In genomic region chr2:178177066-178177679, GRCh38 we compare ENCODE assay signal across 1 cellular context.
TF ChIP-seq lines count a peak whose summit lies in the region.

No MANE protein-coding gene starts in this region.

TF ChIP-seq in A549, 52 proteins besides CTCF, POLR2A, EP300 and RAD21 (continued from another document):
- TF ChIP-seq REST (IDR thresholded peaks at IDR 0.05) (no peak), BCL3 (IDR thresholded peaks at IDR 0.05) (no peak), MAZ (IDR thresholded peaks at IDR 0.05; ENCODE audit: borderline replicate concordance, low read depth, low read length) (no peak), ZSCAN20 (CRISPR knock-in tag; IDR thresholded peaks at IDR 0.05) (no peak), KDM5A (IDR thresholded peaks at IDR 0.05) (no peak), HOXB13 (CRISPR knock-in tag; IDR thresholded peaks at IDR 0.05; ENCODE audit: low read depth) (no peak), FOSL2 (IDR thresholded peaks at IDR 0.05) (no peak), FOSL2 (CRISPR knock-in tag; IDR thresholded peaks at IDR 0.05) (no peak), E2F6 (IDR thresholded peaks at IDR 0.05; ENCODE audit: borderline replicate concordance, low read depth) (no peak)
TF ChIP-seq in A549: peak in this region for 0.
